Comparison of ENCODE assay signal across 22 cellular contexts in the genomic region with DNA sequence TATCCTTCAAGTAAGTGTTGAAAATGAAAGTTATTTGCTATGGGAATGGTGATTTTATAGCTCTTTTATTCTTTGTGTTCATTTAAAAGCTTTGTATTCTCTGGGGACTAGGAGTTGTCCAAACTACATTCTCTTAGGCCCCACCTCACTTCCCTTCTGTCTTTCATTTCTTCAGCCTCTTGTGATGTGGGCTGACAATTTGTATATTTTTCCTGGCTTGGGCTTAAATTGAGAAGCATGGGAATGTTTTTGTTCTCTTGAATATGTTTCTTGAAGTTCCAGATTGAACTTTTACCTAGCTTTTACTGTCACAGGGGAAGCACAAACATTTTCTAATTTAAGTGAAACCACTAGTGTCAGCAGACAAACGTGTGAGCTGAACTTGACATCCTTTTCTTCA. TPM values are rescaled to one million over a fixed set of nuclear protein-coding genes. Genes with fewer than 3 reads are reported as not detected.
DNase-seq lines count a peak whose midpoint lies in the region; ATAC-seq and TF ChIP-seq lines count a peak whose summit lies in the region.
"Had no signal": no experiment of that assay in that cellular context is flagged by ENCODE, and none has a peak within 500 bp of the region (broad histone marks: within the 10 kb centered on the region; RNA-seq: fewer than 3 reads in every experiment).

No MANE protein-coding gene starts in this region.

- no peaks in the 10 kb centered on the region for H3K4me1 ChIP-seq in A673 (ENCODE audit: insufficient read depth, low read length, poor library complexity, severe bottlenecking)
- H3K4me1 ChIP-seq in SJSA1 (replicated peaks), result peaks cover 13% of the 10 kb centered on the region
- no peaks in the 10 kb centered on the region for H3K4me1 ChIP-seq in fibroblast of lung (ENCODE audit: control insufficient read depth, extremely low read depth, insufficient read depth, low read length)
- H3K4me1 ChIP-seq in osteoblast (ENCODE audit: insufficient read depth, low read length), result peaks cover 37% of the 10 kb centered on the region
- H3K4me1 ChIP-seq: SJCRH30 had no signal

- POLR2A ChIA-PET in A673 (lab: Charles Lee; ENCODE audit: low non-redundant PET), result no interaction called here

- H2AFZ ChIP-seq in fibroblast of lung (ENCODE audit: low read length) (no peak overlapping the region), osteoblast (ENCODE audit: low read length) (no peak overlapping the region)

- no peak for TF ChIP-seq CTCF in A673 (conservative IDR thresholded peaks at IDR 0.05; ENCODE audit: low read depth, low read length)
- TF ChIP-seq CTCF in fibroblast of lung (conservative IDR thresholded peaks at IDR 0.05 in 1 of 2, IDR thresholded peaks at IDR 0.05 in 1 of 2; ENCODE audit: low read depth in 1 of 2, low read length in 2 of 2), result no peak
- TF ChIP-seq CTCF in osteoblast (IDR thresholded peaks at IDR 0.05; ENCODE audit: extremely low read depth, low read depth, low read length), result no peak

- H3K27ac ChIP-seq in A673 (ENCODE audit: low read depth, low read length, poor library complexity, severe bottlenecking) (no peak overlapping the region), SJSA1 (peak overlapping the region; percentile 43), fibroblast of lung (ENCODE audit: insufficient read depth, low read length) (no peak overlapping the region), osteoblast (ENCODE audit: low read depth, low read length) (no peak overlapping the region)
- H3K27ac ChIP-seq: SJCRH30, upper lobe of left lung had no signal

- H3K4me3 ChIP-seq in A673 (ENCODE audit: low read depth, low read length, poor library complexity, severe bottlenecking) (no peak overlapping the region), SJSA1 (no peak overlapping the region), fibroblast of lung (replicated peaks in 1 of 4; ENCODE audit: control extremely low read depth in 1 of 4, insufficient read depth in 1 of 4, low read depth in 3 of 4, low read length in 4 of 4) (no peak overlapping the region), osteoblast (ENCODE audit: insufficient read depth, low read length) (no peak overlapping the region)
- H3K4me3 ChIP-seq: SJCRH30, upper lobe of left lung had no signal

- H3K36me3 ChIP-seq in A673 (ENCODE audit: insufficient read depth, low read length, poor library complexity, severe bottlenecking), result no peaks in the 10 kb centered on the region
- H3K36me3 ChIP-seq in SJSA1, result no peaks in the 10 kb centered on the region
- no peaks in the 10 kb centered on the region for H3K36me3 ChIP-seq in fibroblast of lung (ENCODE audit: control insufficient read depth, insufficient read depth, low read length)
- H3K36me3 ChIP-seq in osteoblast (ENCODE audit: insufficient read depth, low read length), result no peaks in the 10 kb centered on the region
- H3K36me3 ChIP-seq: SJCRH30 had no signal

- BruUV-seq in A673 (replicated peaks; lab: Mats Ljungman, UMichigan), result no TSS peak

- H3K9ac ChIP-seq in fibroblast of lung (ENCODE audit: insufficient read depth, low read length), result no peak overlapping the region

- intact Hi-C loops in A673 (cut with micrococcal nuclease; ENCODE audit: unreplicated experiment), result no loop called here

- ATAC-seq in HG03342 (IDR thresholded peaks at IDR 0.05; ENCODE audit: unreplicated experiment), result no peak
- no peak for ATAC-seq in HG03457 (IDR thresholded peaks at IDR 0.05; ENCODE audit: unreplicated experiment)
- ATAC-seq: HCT116; stimulated activated memory B cell treated with anti-CD40 and anti-IgM and Interleukin-4, amounts not matched to agents 10 μg/mL and 1 μg/mL and 100 μg/mL, for 72 hours had no signal

- H4K20me1 ChIP-seq in fibroblast of lung (ENCODE audit: control insufficient read depth, extremely low read depth, insufficient read depth, low read length) (no peaks in the 10 kb centered on the region), osteoblast (ENCODE audit: insufficient read depth, low read length) (no peaks in the 10 kb centered on the region)

- H3K27me3 ChIP-seq in A673 (replicated peaks; ENCODE audit: insufficient read depth, low read depth, low read length, poor library complexity) (no peaks in the 10 kb centered on the region), SJSA1 (replicated peaks) (no peaks in the 10 kb centered on the region), fibroblast of lung (ENCODE audit: control insufficient read depth, insufficient read depth, low read length) (no peaks in the 10 kb centered on the region), osteoblast (ENCODE audit: insufficient read depth, low read length) (no peaks in the 10 kb centered on the region)
- H3K27me3 ChIP-seq: SJCRH30, upper lobe of left lung had no signal

- DNase-seq in A673 (ENCODE audit: low spot score), result peak; percentile 2
- DNase-seq in SJSA1 (ENCODE audit: low read depth in 1 of 2, low spot score in 2 of 2), result peak in 1 of 2 experiments; percentile 60
- DNase-seq in fibroblast of lung (ENCODE audit: low read depth in 2 of 2), result peak; percentile 19 to 71
- DNase-seq in osteoblast (ENCODE audit: insufficient read length, low spot score, missing footprints), result no peak
- DNase-seq in AG20443 (ENCODE audit: low spot score), result no peak
- DNase-seq in kidney glomerular epithelial cell (lab: John Stamatoyannopoulos, UW), result no peak
- DNase-seq: ACHN; activated CD4-positive, CD25-positive, alpha-beta regulatory T cell; CD4-positive, alpha-beta memory T cell; DMS53; KBM-7; NCI-H1092 treated with DMSO at 0.1 percent for 48 hours; NCI-H2107; NCI-H524 treated with DMSO at 0.1 percent for 48 hours; OCI-M1; posterior cingulate gyrus; SJCRH30; upper lobe of left lung had no signal

- CTCF ChIA-PET in A673 (lab: Charles Lee), result no interaction called here

- no peaks in the 10 kb centered on the region for H3K9me3 ChIP-seq in A673 (ENCODE audit: low read depth, low read length, poor library complexity, severe bottlenecking)
- H3K9me3 ChIP-seq in SJSA1 (replicated peaks), result no peaks in the 10 kb centered on the region
- H3K9me3 ChIP-seq in fibroblast of lung (ENCODE audit: control insufficient read depth, insufficient read depth, low read depth, low read length), result no peaks in the 10 kb centered on the region
- no peaks in the 10 kb centered on the region for H3K9me3 ChIP-seq in osteoblast (ENCODE audit: low read depth, low read length)
- H3K9me3 ChIP-seq: SJCRH30, upper lobe of left lung had no signal

- no peaks in the 10 kb centered on the region for H3K79me2 ChIP-seq in fibroblast of lung (ENCODE audit: control insufficient read depth, insufficient read depth, low read length)
- no peaks in the 10 kb centered on the region for H3K79me2 ChIP-seq in osteoblast (ENCODE audit: insufficient read depth, low read length)

- H3K4me2 ChIP-seq in fibroblast of lung (ENCODE audit: extremely low read depth, insufficient read depth, low read length), result no peak overlapping the region
- H3K4me2 ChIP-seq in osteoblast (ENCODE audit: insufficient read depth, low read length), result peak overlapping the region; percentile 4

RNA-seq across cellular contexts. Expression of gene BBS9, which starts 27.9 kb away (rescaled TPM):
- total RNA-seq in A673 (2021) (9.0 and 9.4 TPM in 2 replicates), fibroblast of lung (26.9 and 27.2 TPM in 2 replicates), osteoblast (33.3 and 39.8 TPM in 2 replicates)
- total RNA-seq in SJSA1 (2014; rRNA removed; shearing (Covaris generic)), result 2.1 and 3.6 TPM in 2 replicates
- polyA plus RNA-seq in fibroblast of lung, result 11.5 and 19.1 TPM in 2 replicates
- 7.5 and 12.1 TPM in 2 replicates for polyA plus RNA-seq in fibroblast of lung (2012)
- 6.0 and 30.6 TPM in 2 replicates for polyA minus RNA-seq in fibroblast of lung (ENCODE audit: low replicate concordance)

RNA-seq across cellular contexts. Expression of gene RP9, which starts 48.1 kb away (rescaled TPM):
- total RNA-seq in A673 (2021) (29.3 and 29.5 TPM in 2 replicates), fibroblast of lung (9.2 and 19.2 TPM in 2 replicates), osteoblast (6.5 and 10.3 TPM in 2 replicates)
- 7.3 and 16.0 TPM in 2 replicates for total RNA-seq in SJSA1 (2014; rRNA removed; shearing (Covaris generic))
- 23.4 and 24.8 TPM in 2 replicates for polyA plus RNA-seq in fibroblast of lung
- 19.5 and 22.7 TPM in 2 replicates for polyA plus RNA-seq in fibroblast of lung (2012)
- 2.9 and 4.4 TPM in 2 replicates for polyA minus RNA-seq in fibroblast of lung (ENCODE audit: low replicate concordance)

Comparison
In these comparisons a context has a peak if more than half of its experiments do, and no peak if none do; other contexts are left out.
1. DNase-seq: peak in A673 (single experiment) and fibroblast of lung (2 of 2); none in osteoblast (single experiment), AG20443 (single experiment) and kidney glomerular epithelial cell (single experiment).